ENCODE assay signal across 22 cellular contexts in the genomic region with DNA sequence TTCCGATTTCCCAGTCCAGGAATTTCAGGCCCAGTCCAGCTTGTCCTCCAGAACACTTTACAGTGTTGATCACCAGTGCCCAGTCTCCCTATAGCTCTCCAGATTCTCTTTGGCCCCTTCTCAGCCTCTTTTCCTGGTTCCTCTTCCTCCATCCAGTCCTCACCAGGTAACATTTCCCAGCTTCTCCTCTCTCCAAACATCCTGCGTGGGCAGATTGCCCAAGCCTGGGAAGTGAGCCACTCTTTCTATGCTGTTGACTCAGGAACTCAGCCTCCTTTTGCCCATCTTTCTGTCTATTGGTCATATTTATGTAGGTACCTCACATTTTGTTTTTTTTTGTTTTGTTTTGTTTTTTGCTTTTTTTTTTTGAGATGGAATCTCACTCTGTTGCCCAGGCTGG.
DNase-seq lines count a peak whose midpoint lies in the region; ATAC-seq and TF ChIP-seq lines count a peak whose summit lies in the region.
"Had no signal": no experiment of that assay in that cellular context is flagged by ENCODE, and none has a peak within 500 bp of the region (broad histone marks: within the 10 kb centered on the region; RNA-seq: fewer than 3 reads in every experiment).

No MANE protein-coding gene starts in this region.

- TF ChIP-seq CTCF in MCF 10A (IDR thresholded peaks at IDR 0.05; ENCODE audit: unreplicated experiment) (no peak), breast epithelium (IDR thresholded peaks at IDR 0.05) (no peak), lung (IDR thresholded peaks at IDR 0.05; ENCODE audit: control extremely low read depth, extremely low read depth) (no peak), stomach (IDR thresholded peaks at IDR 0.05) (no peak), GM20000 (IDR thresholded peaks at IDR 0.05; ENCODE audit: extremely low read depth, missing control alignments) (no peak)

- H3K9me3 Mint-ChIP-seq in MCF 10A (ENCODE audit: unreplicated experiment), result no peaks in the 10 kb centered on the region

- peaks cover 6% of the 10 kb centered on the region for H3K36me3 Mint-ChIP-seq in MCF 10A (ENCODE audit: insufficient read depth, unreplicated experiment)

- H3K4me3 Mint-ChIP-seq in MCF 10A (ENCODE audit: unreplicated experiment), result no peak overlapping the region
- H3K4me3 Mint-ChIP-seq: CD8-positive, alpha-beta memory T cell had no signal

- intact Hi-C loops in MCF 10A (cut with micrococcal nuclease) (no loop called here), breast epithelium (cut with DNase I; ENCODE audit: low total_unique reads) (no loop called here), stomach (cut with DNase I; ENCODE audit: low total_unique reads) (no loop called here)

- DNase-seq in MCF 10A (ENCODE audit: unreplicated experiment), result peak; percentile 9
- DNase-seq in breast epithelium (ENCODE audit: low spot score in 2 of 2), result no peak
- DNase-seq in cerebellum (ENCODE audit: low spot score), result peak; percentile 7
- DNase-seq in lung (ENCODE audit: low spot score), result no peak
- DNase-seq in stomach, result peak; percentile 62
- DNase-seq in NCI-H187 (lab: John Stamatoyannopoulos, UW), result no peak
- no peak for DNase-seq in GM20000 (ENCODE audit: low spot score)
- no peak for DNase-seq in HuH-7 (ENCODE audit: low spot score)
- DNase-seq: CD8-positive, alpha-beta memory T cell; DMS53; GDM1; KG1; NCI-H1105; NCI-H146; NCI-H2081 treated with DMSO at 0.1 percent for 48 hours; NCI-H2171 treated with DMSO at 0.1 percent for 48 hours; NCI-H69; SHP77 treated with DMSO at 0.1 percent for 48 hours had no signal

- H3K27me3 ChIP-seq in breast epithelium, result no peaks in the 10 kb centered on the region
- H3K27me3 ChIP-seq in lung (ENCODE audit: control insufficient read depth, insufficient read depth), result no peaks in the 10 kb centered on the region
- no peaks in the 10 kb centered on the region for H3K27me3 ChIP-seq in stomach

- H3K4me1 Mint-ChIP-seq in MCF 10A (ENCODE audit: insufficient read depth, unreplicated experiment), result peaks cover 7% of the 10 kb centered on the region
- H3K4me1 Mint-ChIP-seq: CD8-positive, alpha-beta memory T cell had no signal

- H3K27ac ChIP-seq in breast epithelium (no peak overlapping the region), lung (ENCODE audit: low read depth in 1 of 2, low read length in 1 of 2) (no peak overlapping the region), stomach (no peak overlapping the region)
- H3K27ac ChIP-seq: C4-2B, HL-60, RWPE1 had no signal

- no peak overlapping the region for H3K4me3 ChIP-seq in breast epithelium
- H3K4me3 ChIP-seq in lung, result peak overlapping the region; percentile 7
- no peak overlapping the region for H3K4me3 ChIP-seq in stomach

- no peak overlapping the region for H3K27ac Mint-ChIP-seq in MCF 10A (ENCODE audit: low read depth, unreplicated experiment)
- H3K27ac Mint-ChIP-seq: CD8-positive, alpha-beta memory T cell had no signal

- 81 to 89% methylated on average over 2 of the region's 2 CpGs for WGBS in lung, 2 donors
- 55 to 81% (median 75%) methylated on average over 2 of the region's 2 CpGs for WGBS in stomach, 5 donors

- POLR2A ChIA-PET in MCF 10A (lab: Yijun Ruan, JAX), result no interaction called here

- BruUV-seq in MCF 10A (replicated peaks; lab: Mats Ljungman, UMichigan), result no TSS peak

- no peak for TF ChIP-seq POLR2A in breast epithelium (IDR thresholded peaks at IDR 0.05)
- no peak for TF ChIP-seq POLR2A in stomach (IDR thresholded peaks at IDR 0.05)

- H3K9me3 ChIP-seq in breast epithelium (no peaks in the 10 kb centered on the region), lung (ENCODE audit: control insufficient read depth in 2 of 2, insufficient read depth in 1 of 2, low read length in 1 of 2) (no peaks in the 10 kb centered on the region), stomach (no peaks in the 10 kb centered on the region)

- no peak for TF ChIP-seq EP300 in stomach (IDR thresholded peaks at IDR 0.05)

- ATAC-seq in lung (ENCODE audit: insufficient read depth, low FRiP score), result no peak
- ATAC-seq: HCT116 had no signal

- H3K27me3 Mint-ChIP-seq in MCF 10A (ENCODE audit: insufficient read depth, unreplicated experiment), result no peaks in the 10 kb centered on the region
- H3K27me3 Mint-ChIP-seq: CD8-positive, alpha-beta memory T cell had no signal

- CTCF ChIA-PET in MCF 10A (lab: Yijun Ruan, JAX), result interaction anchor here (0.6 to 1.5 kb wide), 3 partner anchors 13 to 212 kb away, joined by 3 to 10 read pairs (median 4); no protein-coding TSS in a partner anchor

- no peaks in the 10 kb centered on the region for H3K36me3 ChIP-seq in breast epithelium
- no peaks in the 10 kb centered on the region for H3K36me3 ChIP-seq in lung (ENCODE audit: control insufficient read depth in 2 of 2, insufficient read depth in 2 of 2, low read length in 2 of 2)
- H3K36me3 ChIP-seq in stomach, result no peaks in the 10 kb centered on the region

- H3K4me1 ChIP-seq in breast epithelium (no peaks in the 10 kb centered on the region), lung (ENCODE audit: control insufficient read depth in 2 of 2, insufficient read depth in 2 of 2, low read length in 2 of 2) (no peaks in the 10 kb centered on the region), stomach (peaks cover 0 to 5% (median 1%) of the 10 kb centered on the region in 4 donors)

Comparison
In these comparisons a context has a peak if more than half of its experiments do, and no peak if none do; other contexts are left out.
1. DNase-seq: peak in MCF 10A (single experiment), cerebellum (single experiment) and stomach (single experiment); none in breast epithelium (0 of 2), lung (single experiment), NCI-H187 (0 of 2), GM20000 (single experiment) and HuH-7 (single experiment).